Comparison of ENCODE assay signal across 1 cellular context in the genomic region with DNA sequence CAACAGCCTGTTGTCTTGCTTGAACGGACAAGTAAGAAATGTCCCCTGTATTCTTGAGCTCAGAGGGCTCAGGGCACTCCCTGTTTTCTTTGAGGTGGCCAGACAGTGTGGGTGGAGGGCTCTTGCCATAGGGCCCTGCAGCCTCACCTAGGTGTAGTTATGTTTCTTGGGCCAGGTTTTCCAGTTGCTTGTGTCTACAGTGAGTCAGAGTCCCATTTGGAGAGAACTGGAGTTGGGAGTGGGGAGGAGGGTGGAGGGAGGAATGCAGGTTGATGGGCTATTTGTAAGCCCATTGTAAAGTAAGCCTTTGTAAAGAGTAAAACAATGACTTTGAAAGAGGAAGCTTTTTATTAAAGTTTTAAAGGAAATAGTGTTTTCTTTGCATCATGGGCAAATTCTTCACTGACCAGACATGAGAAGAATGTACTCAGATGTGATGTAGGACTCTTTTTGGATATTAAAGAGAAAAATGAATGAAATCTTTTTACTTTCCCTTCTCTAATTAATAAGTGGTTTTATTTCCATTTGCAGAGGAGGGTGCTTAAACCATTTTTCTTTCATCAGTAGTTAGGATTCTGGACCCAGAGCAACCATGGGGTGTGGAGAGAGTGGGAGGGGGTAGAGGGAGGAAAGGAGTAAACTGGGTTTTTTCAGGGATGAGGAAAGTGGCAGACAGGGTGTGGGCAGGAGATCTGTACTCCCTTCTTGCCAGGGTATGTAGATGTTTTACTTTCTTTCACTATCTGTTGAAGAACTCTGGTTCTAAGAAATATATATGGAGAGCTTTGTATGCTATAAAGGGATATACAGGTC.
TF ChIP-seq lines count a peak whose summit lies in the region.

No MANE protein-coding gene starts in this region.

TF ChIP-seq in HepG2, 621 proteins besides CTCF, POLR2A, EP300 and RAD21 (continued from another document and continues in another):
- TF ChIP-seq, protein P1, sequence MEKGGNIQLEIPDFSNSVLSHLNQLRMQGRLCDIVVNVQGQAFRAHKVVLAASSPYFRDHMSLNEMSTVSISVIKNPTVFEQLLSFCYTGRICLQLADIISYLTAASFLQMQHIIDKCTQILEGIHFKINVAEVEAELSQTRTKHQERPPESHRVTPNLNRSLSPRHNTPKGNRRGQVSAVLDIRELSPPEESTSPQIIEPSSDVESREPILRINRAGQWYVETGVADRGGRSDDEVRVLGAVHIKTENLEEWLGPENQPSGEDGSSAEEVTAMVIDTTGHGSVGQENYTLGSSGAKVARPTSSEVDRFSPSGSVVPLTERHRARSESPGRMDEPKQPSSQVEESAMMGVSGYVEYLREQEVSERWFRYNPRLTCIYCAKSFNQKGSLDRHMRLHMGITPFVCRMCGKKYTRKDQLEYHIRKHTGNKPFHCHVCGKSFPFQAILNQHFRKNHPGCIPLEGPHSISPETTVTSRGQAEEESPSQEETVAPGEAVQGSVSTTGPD (CRISPR knock-in tag; IDR thresholded peaks at IDR 0.05): no peak
- TF ChIP-seq ZNF274 (CRISPR knock-in tag; IDR thresholded peaks at IDR 0.05) (no peak), MLLT10 (CRISPR knock-in tag; IDR thresholded peaks at IDR 0.05) (no peak), ZFP36L2 (CRISPR knock-in tag; IDR thresholded peaks at IDR 0.05) (no peak), CEBPB (IDR thresholded peaks at IDR 0.05; ENCODE audit: borderline replicate concordance, low read depth, low read length) (no peak), FOXA1 (IDR thresholded peaks at IDR 0.05) (no peak), FOXA1 (CRISPR knock-in tag; IDR thresholded peaks at IDR 0.05) (no peak), SPEN (CRISPR knock-in tag; IDR thresholded peaks at IDR 0.05; ENCODE audit: low read depth) (no peak), FOXM1 (CRISPR knock-in tag; IDR thresholded peaks at IDR 0.05) (no peak), FOXO1 (CRISPR knock-in tag; IDR thresholded peaks at IDR 0.05) (no peak), GLI4 (CRISPR knock-in tag; IDR thresholded peaks at IDR 0.05; ENCODE audit: borderline replicate concordance) (no peak), ZNF878 (CRISPR knock-in tag; IDR thresholded peaks at IDR 0.05) (no peak), ZBTB42 (CRISPR knock-in tag; IDR thresholded peaks at IDR 0.05) (no peak), CENPX (CRISPR knock-in tag; IDR thresholded peaks at IDR 0.05) (no peak), ZNF740 (CRISPR knock-in tag; IDR thresholded peaks at IDR 0.05) (no peak), ETV5 (CRISPR knock-in tag; IDR thresholded peaks at IDR 0.05; ENCODE audit: borderline replicate concordance) (no peak), DMTF1 (CRISPR knock-in tag; IDR thresholded peaks at IDR 0.05) (no peak), ONECUT2 (CRISPR knock-in tag; IDR thresholded peaks at IDR 0.05) (no peak), JUNB (CRISPR knock-in tag; IDR thresholded peaks at IDR 0.05; ENCODE audit: borderline replicate concordance) (no peak), ZNF557 (CRISPR knock-in tag; IDR thresholded peaks at IDR 0.05) (no peak), NFAT5 (CRISPR knock-in tag; IDR thresholded peaks at IDR 0.05) (no peak), GTF3A (CRISPR knock-in tag; conservative IDR thresholded peaks at IDR 0.05) (no peak), PHB2 (IDR thresholded peaks at IDR 0.05; ENCODE audit: partially characterized antibody) (no peak), ZNF672 (CRISPR knock-in tag; IDR thresholded peaks at IDR 0.05) (no peak), SOX5 (CRISPR knock-in tag; IDR thresholded peaks at IDR 0.05; ENCODE audit: borderline replicate concordance) (peak; percentile 57; the same call in 1 of the 2 replicates), BRF2 (CRISPR knock-in tag; IDR thresholded peaks at IDR 0.05) (no peak), FOXC1 (CRISPR knock-in tag; IDR thresholded peaks at IDR 0.05; ENCODE audit: borderline replicate concordance) (no peak), ZNF263 (CRISPR knock-in tag; IDR thresholded peaks at IDR 0.05) (peak; percentile 92), SYNCRIP (IDR thresholded peaks at IDR 0.05; ENCODE audit: insufficient read depth, low read depth, low read length) (no peak), ZNF547 (CRISPR knock-in tag; IDR thresholded peaks at IDR 0.05) (no peak), PRPF4 (IDR thresholded peaks at IDR 0.05; ENCODE audit: low read depth, low read length, poor library complexity, severe bottlenecking) (no peak), ZNF331 (CRISPR knock-in tag; IDR thresholded peaks at IDR 0.05) (0 out of 2 replicates have a peak, but pooled peaks have one; percentile 15), U2AF1 (optimal IDR thresholded peaks at IDR 0.05; ENCODE audit: low read depth, low read length) (no peak), NFATC3 (CRISPR knock-in tag; IDR thresholded peaks at IDR 0.05) (0 out of 2 replicates have a peak, but pooled peaks have one; percentile 39), HMGA1 (CRISPR knock-in tag; conservative IDR thresholded peaks at IDR 0.05) (no peak), AKAP8 (CRISPR knock-in tag; IDR thresholded peaks at IDR 0.05) (no peak), TEF (CRISPR knock-in tag; IDR thresholded peaks at IDR 0.05) (no peak), SRSF1 (optimal IDR thresholded peaks at IDR 0.05; ENCODE audit: low read depth, low read length) (no peak), KLF11 (CRISPR knock-in tag; IDR thresholded peaks at IDR 0.05) (no peak), NFE2L2 (IDR thresholded peaks at IDR 0.05; ENCODE audit: low read length) (no peak), IKZF4 (CRISPR knock-in tag; IDR thresholded peaks at IDR 0.05; ENCODE audit: borderline replicate concordance, low read depth, not compliant biosample characterization) (no peak), ZFP41 (CRISPR knock-in tag; IDR thresholded peaks at IDR 0.05; ENCODE audit: borderline replicate concordance) (no peak), SSRP1 (CRISPR knock-in tag; IDR thresholded peaks at IDR 0.05) (no peak), ZNF230 (CRISPR knock-in tag; IDR thresholded peaks at IDR 0.05) (no peak), ZNF317 (CRISPR knock-in tag; IDR thresholded peaks at IDR 0.05) (no peak), FOSL2 (CRISPR knock-in tag; IDR thresholded peaks at IDR 0.05) (peak; percentile 75), MZF1 (CRISPR knock-in tag; IDR thresholded peaks at IDR 0.05; ENCODE audit: borderline replicate concordance) (no peak), TBP (CRISPR knock-in tag; IDR thresholded peaks at IDR 0.05) (no peak)
- TF ChIP-seq, protein P2, sequence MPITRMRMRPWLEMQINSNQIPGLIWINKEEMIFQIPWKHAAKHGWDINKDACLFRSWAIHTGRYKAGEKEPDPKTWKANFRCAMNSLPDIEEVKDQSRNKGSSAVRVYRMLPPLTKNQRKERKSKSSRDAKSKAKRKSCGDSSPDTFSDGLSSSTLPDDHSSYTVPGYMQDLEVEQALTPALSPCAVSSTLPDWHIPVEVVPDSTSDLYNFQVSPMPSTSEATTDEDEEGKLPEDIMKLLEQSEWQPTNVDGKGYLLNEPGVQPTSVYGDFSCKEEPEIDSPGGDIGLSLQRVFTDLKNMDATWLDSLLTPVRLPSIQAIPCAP (CRISPR knock-in tag; IDR thresholded peaks at IDR 0.05; ENCODE audit: low read depth): no peak
- TF ChIP-seq, protein P3, sequence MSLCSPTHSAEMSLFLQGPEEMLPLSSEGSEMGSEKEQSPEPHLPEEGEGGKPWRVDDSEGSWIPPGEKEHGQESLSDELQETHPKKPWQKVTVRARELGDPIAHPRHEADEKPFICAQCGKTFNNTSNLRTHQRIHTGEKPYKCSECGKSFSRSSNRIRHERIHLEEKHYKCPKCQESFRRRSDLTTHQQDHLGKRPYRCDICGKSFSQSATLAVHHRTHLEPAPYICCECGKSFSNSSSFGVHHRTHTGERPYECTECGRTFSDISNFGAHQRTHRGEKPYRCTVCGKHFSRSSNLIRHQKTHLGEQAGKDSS (CRISPR knock-in tag; IDR thresholded peaks at IDR 0.05; ENCODE audit: borderline replicate concordance, low read depth): no peak
- TF ChIP-seq, protein P4, sequence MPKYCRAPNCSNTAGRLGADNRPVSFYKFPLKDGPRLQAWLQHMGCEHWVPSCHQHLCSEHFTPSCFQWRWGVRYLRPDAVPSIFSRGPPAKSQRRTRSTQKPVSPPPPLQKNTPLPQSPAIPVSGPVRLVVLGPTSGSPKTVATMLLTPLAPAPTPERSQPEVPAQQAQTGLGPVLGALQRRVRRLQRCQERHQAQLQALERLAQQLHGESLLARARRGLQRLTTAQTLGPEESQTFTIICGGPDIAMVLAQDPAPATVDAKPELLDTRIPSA (CRISPR knock-in tag; IDR thresholded peaks at IDR 0.05; ENCODE audit: borderline replicate concordance): no peak
- TF ChIP-seq, protein P5, sequence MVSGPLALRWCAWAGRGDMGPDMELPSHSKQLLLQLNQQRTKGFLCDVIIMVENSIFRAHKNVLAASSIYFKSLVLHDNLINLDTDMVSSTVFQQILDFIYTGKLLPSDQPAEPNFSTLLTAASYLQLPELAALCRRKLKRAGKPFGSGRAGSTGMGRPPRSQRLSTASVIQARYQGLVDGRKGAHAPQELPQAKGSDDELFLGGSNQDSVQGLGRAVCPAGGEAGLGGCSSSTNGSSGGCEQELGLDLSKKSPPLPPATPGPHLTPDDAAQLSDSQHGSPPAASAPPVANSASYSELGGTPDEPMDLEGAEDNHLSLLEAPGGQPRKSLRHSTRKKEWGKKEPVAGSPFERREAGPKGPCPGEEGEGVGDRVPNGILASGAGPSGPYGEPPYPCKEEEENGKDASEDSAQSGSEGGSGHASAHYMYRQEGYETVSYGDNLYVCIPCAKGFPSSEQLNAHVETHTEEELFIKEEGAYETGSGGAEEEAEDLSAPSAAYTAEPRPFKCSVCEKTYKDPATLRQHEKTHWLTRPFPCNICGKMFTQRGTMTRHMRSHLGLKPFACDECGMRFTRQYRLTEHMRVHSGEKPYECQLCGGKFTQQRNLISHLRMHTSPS (CRISPR knock-in tag; IDR thresholded peaks at IDR 0.05; ENCODE audit: low read depth): no peak
- TF ChIP-seq, protein P6, sequence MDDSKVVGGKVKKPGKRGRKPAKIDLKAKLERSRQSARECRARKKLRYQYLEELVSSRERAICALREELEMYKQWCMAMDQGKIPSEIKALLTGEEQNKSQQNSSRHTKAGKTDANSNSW (CRISPR knock-in tag; IDR thresholded peaks at IDR 0.05; ENCODE audit: borderline replicate concordance): no peak
